8 cellular contexts compared by ENCODE assay signal in genomic region chr2:176638167-176639015, GRCh38.
DNase-seq lines count a peak whose midpoint lies in the region; ATAC-seq and TF ChIP-seq lines count a peak whose summit lies in the region.

No MANE protein-coding gene starts in this region.

- H3K36me3 ChIP-seq in A673 (ENCODE audit: insufficient read depth, low read length, poor library complexity, severe bottlenecking) (no peaks in the 10 kb centered on the region), right lobe of liver (no peaks in the 10 kb centered on the region)

- H3K4me3 ChIP-seq in A673 (ENCODE audit: low read depth, low read length, poor library complexity, severe bottlenecking) (peak overlapping the region; percentile 76), right lobe of liver (peak overlapping the region; percentile 59 to 64 (median 60))

- TSS peak; percentile 46 for BruUV-seq in A673 (replicated peaks; lab: Mats Ljungman, UMichigan)

- CTCF ChIA-PET in A673 (lab: Charles Lee): interaction anchor here (0.5 to 2.9 kb wide), 10 partner anchors 15 to 515 kb away, joined by 3 to 16 read pairs (median 6); no protein-coding TSS in a partner anchor
- CTCF ChIA-PET in activated CD4-positive, alpha-beta T cell treated with anti-CD3 and anti-CD28 coated beads, Interleukin-2, amount 10 ng/mL, durations not matched to agents 7 days and 5 days (lab: Charles Lee): interaction anchor here (0.7 to 2.0 kb wide), 5 partner anchors 17 to 506 kb away, joined by 3 to 15 read pairs (median 4); no protein-coding TSS in a partner anchor

- no peaks in the 10 kb centered on the region for H3K36me3 Mint-ChIP-seq in activated CD4-positive, alpha-beta T cell treated with anti-CD3 and anti-CD28 coated beads, Interleukin-2, amount 10 ng/mL, durations not matched to agents 7 days and 5 days (ENCODE audit: low read depth)

- intact Hi-C loops in A673 (cut with micrococcal nuclease; ENCODE audit: unreplicated experiment) (loop anchor here (2.0 to 5.0 kb wide), 4 partner anchors 86 to 512 kb away; no protein-coding TSS in a partner anchor), right lobe of liver (cut with DNase I) (loop anchor here in 1 of 2 donors (10.0 kb wide), 1 partner anchor 494 kb away; no protein-coding TSS in a partner anchor)

- H3K4me1 Mint-ChIP-seq in activated CD4-positive, alpha-beta T cell treated with anti-CD3 and anti-CD28 coated beads, Interleukin-2, amount 10 ng/mL, durations not matched to agents 7 days and 5 days: peaks cover 2% of the 10 kb centered on the region

- H3K4me1 ChIP-seq in A673 (ENCODE audit: insufficient read depth, low read length, poor library complexity, severe bottlenecking) (peaks cover 36% of the 10 kb centered on the region), right lobe of liver (peaks cover 0 to 6% (median 0%) of the 10 kb centered on the region in 4 donors)

- TF ChIP-seq CTCF in A673 (conservative IDR thresholded peaks at IDR 0.05; ENCODE audit: low read depth, low read length) (peak; percentile 78), right lobe of liver (IDR thresholded peaks at IDR 0.05) (peak; percentile 71 to 86 (median 78))

- H3K9me3 ChIP-seq in A673 (ENCODE audit: low read depth, low read length, poor library complexity, severe bottlenecking) (no peaks in the 10 kb centered on the region), right lobe of liver (no peaks in the 10 kb centered on the region)

- peak; percentile 88 for DNase-seq in A673 (ENCODE audit: low spot score)
- peak; percentile 74 for DNase-seq in NCI-H2196 (lab: John Stamatoyannopoulos, UW; ENCODE audit: unreplicated experiment)
- peak; percentile 59 for DNase-seq in activated CD4-positive, alpha-beta T cell treated with anti-CD3 and anti-CD28 coated beads, Interleukin-2, amount 10 ng/mL, durations not matched to agents 7 days and 5 days
- DNase-seq in dermis blood vessel endothelial cell: peak; percentile 88
- DNase-seq in right lobe of liver: peak; percentile 68 to 70 (median 69)
- peak; percentile 46 to 57 for DNase-seq in stimulated activated CD4-positive, alpha-beta T cell treated with anti-CD3 and anti-CD28 coated beads, Interleukin-4, amount 100 ng/mL, for 4 hours

- POLR2A ChIA-PET in A673 (lab: Charles Lee; ENCODE audit: low non-redundant PET): no interaction called here
- POLR2A ChIA-PET in activated CD4-positive, alpha-beta T cell treated with anti-CD3 and anti-CD28 coated beads, Interleukin-2, amount 10 ng/mL, durations not matched to agents 7 days and 5 days (lab: Charles Lee): no interaction called here

- H3K27me3 ChIP-seq in A673 (replicated peaks; ENCODE audit: insufficient read depth, low read depth, low read length, poor library complexity) (no peaks in the 10 kb centered on the region), right lobe of liver (peaks cover 3 to 34% of the 10 kb centered on the region in 2 donors)

- peaks cover 75% of the 10 kb centered on the region for H3K27me3 Mint-ChIP-seq in activated CD4-positive, alpha-beta T cell treated with anti-CD3 and anti-CD28 coated beads, Interleukin-2, amount 10 ng/mL, durations not matched to agents 7 days and 5 days

- H3K9me3 Mint-ChIP-seq in activated CD4-positive, alpha-beta T cell treated with anti-CD3 and anti-CD28 coated beads, Interleukin-2, amount 10 ng/mL, durations not matched to agents 7 days and 5 days: no peaks in the 10 kb centered on the region

- ATAC-seq in GM18519 (IDR thresholded peaks at IDR 0.05; ENCODE audit: low FRiP score, unreplicated experiment) (peak; percentile 76), HG03066 (IDR thresholded peaks at IDR 0.05; ENCODE audit: low read depth, unreplicated experiment) (peak; percentile 84), right lobe of liver (peak; percentile 96 to 99 (median 97))

- peak overlapping the region; percentile 89 for H3K27ac ChIP-seq in A673 (ENCODE audit: low read depth, low read length, poor library complexity, severe bottlenecking)
- H3K27ac ChIP-seq in right lobe of liver: no peak overlapping the region

- no peak for TF ChIP-seq POLR2A in right lobe of liver (IDR thresholded peaks at IDR 0.05)

- no peak overlapping the region for H3K27ac Mint-ChIP-seq in activated CD4-positive, alpha-beta T cell treated with anti-CD3 and anti-CD28 coated beads, Interleukin-2, amount 10 ng/mL, durations not matched to agents 7 days and 5 days

- 4% methylated on average over 39 of the region's 39 CpGs for WGBS in right lobe of liver (ENCODE audit: insufficient coverage, low coverage, low lambda C conversion rate, missing lambda C conversion rate)

- H3K4me3 Mint-ChIP-seq in activated CD4-positive, alpha-beta T cell treated with anti-CD3 and anti-CD28 coated beads, Interleukin-2, amount 10 ng/mL, durations not matched to agents 7 days and 5 days: peak overlapping the region; percentile 43
